Comparison of ENCODE assay signal across 9 cellular contexts in the genomic region with DNA sequence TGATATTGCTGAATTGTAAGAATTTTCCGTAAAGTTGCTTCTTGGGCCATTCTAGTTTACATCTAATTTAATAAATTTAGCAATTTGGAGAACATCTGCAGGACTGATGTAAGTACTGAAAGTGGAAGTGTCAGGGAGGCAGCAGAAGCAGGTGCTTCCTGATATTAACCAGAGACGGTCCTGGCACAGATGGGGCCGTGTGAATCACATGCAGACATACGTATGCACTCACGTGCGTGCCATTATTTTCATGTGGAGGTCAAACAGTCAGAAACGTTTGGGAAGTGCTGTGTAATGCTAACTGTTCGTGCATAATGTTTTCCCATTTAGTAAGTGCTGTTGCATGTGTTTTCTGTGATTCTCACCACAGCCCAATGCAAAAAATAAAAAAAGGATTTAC.
DNase-seq lines count a peak whose midpoint lies in the region; ATAC-seq and TF ChIP-seq lines count a peak whose summit lies in the region.
"Had no signal": no experiment of that assay in that cellular context is flagged by ENCODE, and none has a peak within 500 bp of the region (broad histone marks: within the 10 kb centered on the region; RNA-seq: fewer than 3 reads in every experiment).

No MANE protein-coding gene starts in this region.

- no peaks in the 10 kb centered on the region for H3F3A ChIP-seq in GM23248 (ENCODE audit: insufficient read depth)

- peaks cover 10% of the 10 kb centered on the region; the same call in 1 of the 2 replicates for H4K20me1 ChIP-seq in GM23248 (ENCODE audit: insufficient read depth)

- WGBS in GM23248 (ENCODE audit: low coverage in 1 of 2, low lambda C conversion rate in 2 of 2, missing lambda C conversion rate in 2 of 2), 2 experiments: 34 to 41% methylated on average over 8 of the region's 8 CpGs

- CTCF ChIA-PET in activated CD8-positive, alpha-beta memory T cell treated with anti-CD3 and anti-CD28 coated beads, Interleukin-2, amount 10 ng/mL, durations not matched to agents 7 days and 5 days (lab: Charles Lee): no interaction called here

- H3K4me3 Mint-ChIP-seq in activated CD8-positive, alpha-beta memory T cell treated with anti-CD3 and anti-CD28 coated beads, Interleukin-2, amount 10 ng/mL, durations not matched to agents 7 days and 5 days: peak overlapping the region; percentile 61
- H3K4me3 Mint-ChIP-seq in osteocyte (ENCODE audit: unreplicated experiment): no peak overlapping the region

- H3K4me2 ChIP-seq in GM23248 (ENCODE audit: unreplicated experiment): no peak overlapping the region

- peaks cover 25% of the 10 kb centered on the region for H3K36me3 Mint-ChIP-seq in activated CD8-positive, alpha-beta memory T cell treated with anti-CD3 and anti-CD28 coated beads, Interleukin-2, amount 10 ng/mL, durations not matched to agents 7 days and 5 days
- peaks cover 3% of the 10 kb centered on the region for H3K36me3 Mint-ChIP-seq in osteocyte (ENCODE audit: unreplicated experiment)

- no peak overlapping the region for H3K9ac ChIP-seq in GM23248

- in situ Hi-C loops in GM23248 (cut with MboI): no loop called here

- peaks cover 18% of the 10 kb centered on the region for H3K4me1 ChIP-seq in GM23248 (ENCODE audit: insufficient read depth)

- H3K36me3 ChIP-seq in GM06990 (ENCODE audit: control insufficient read depth, insufficient read depth, low read length): peaks cover 6% of the 10 kb centered on the region
- H3K36me3 ChIP-seq in GM23248 (ENCODE audit: low read depth): no peaks in the 10 kb centered on the region

- no peaks in the 10 kb centered on the region for H3K27me3 Mint-ChIP-seq in activated CD8-positive, alpha-beta memory T cell treated with anti-CD3 and anti-CD28 coated beads, Interleukin-2, amount 10 ng/mL, durations not matched to agents 7 days and 5 days
- no peaks in the 10 kb centered on the region for H3K27me3 Mint-ChIP-seq in osteocyte (ENCODE audit: unreplicated experiment)

- peak overlapping the region; percentile 71 for H3K27ac Mint-ChIP-seq in activated CD8-positive, alpha-beta memory T cell treated with anti-CD3 and anti-CD28 coated beads, Interleukin-2, amount 10 ng/mL, durations not matched to agents 7 days and 5 days
- no peak overlapping the region for H3K27ac Mint-ChIP-seq in osteocyte (ENCODE audit: unreplicated experiment)

- peak; percentile 90 for ATAC-seq in activated CD8-positive, alpha-beta memory T cell treated with anti-CD3 and anti-CD28 coated beads, Interleukin-2, amount 10 ng/mL, durations not matched to agents 7 days and 5 days

- no peak overlapping the region for H2AFZ ChIP-seq in GM23248

- H3K27ac ChIP-seq in GM23248: no peak overlapping the region

- H3K4me1 Mint-ChIP-seq in activated CD8-positive, alpha-beta memory T cell treated with anti-CD3 and anti-CD28 coated beads, Interleukin-2, amount 10 ng/mL, durations not matched to agents 7 days and 5 days: peaks cover 70% of the 10 kb centered on the region
- H3K4me1 Mint-ChIP-seq in osteocyte (ENCODE audit: unreplicated experiment): peaks cover 29% of the 10 kb centered on the region

- H3K9me2 ChIP-seq in GM23248 (ENCODE audit: insufficient read depth): no peaks in the 10 kb centered on the region

- H3K4me3 ChIP-seq in GM06990 (replicated peaks; ENCODE audit: low read depth, low read length) (peak overlapping the region; percentile 8; the same call in 1 of the 2 replicates), GM23248 (no peak overlapping the region), NB4 (ENCODE audit: low read depth, low read length) (no peak overlapping the region)
- H3K4me3 ChIP-seq: K562 had no signal

- H3K27me3 ChIP-seq in GM06990 (replicated peaks; ENCODE audit: control insufficient read depth, insufficient read depth, low read length): no peaks in the 10 kb centered on the region
- no peaks in the 10 kb centered on the region for H3K27me3 ChIP-seq in GM23248 (replicated peaks; ENCODE audit: insufficient read depth)

- peaks cover 98% of the 10 kb centered on the region for H3K79me2 ChIP-seq in GM23248 (ENCODE audit: insufficient read depth)

- TF ChIP-seq CTCF in GM06990 (IDR thresholded peaks at IDR 0.05; ENCODE audit: insufficient read depth, low read length, poor library complexity, severe bottlenecking) (no peak), NB4 (IDR thresholded peaks at IDR 0.05; ENCODE audit: low read depth, low read length) (no peak), osteocyte (IDR thresholded peaks at IDR 0.05) (no peak)

- H3K9me3 Mint-ChIP-seq in activated CD8-positive, alpha-beta memory T cell treated with anti-CD3 and anti-CD28 coated beads, Interleukin-2, amount 10 ng/mL, durations not matched to agents 7 days and 5 days (ENCODE audit: low read depth): no peaks in the 10 kb centered on the region
- no peaks in the 10 kb centered on the region for H3K9me3 Mint-ChIP-seq in osteocyte (ENCODE audit: unreplicated experiment)

- DNase-seq in GM06990 (ENCODE audit: extremely low read depth, insufficient read length) (peak; percentile 76), GM23248 (peak; percentile 73), NB4 (ENCODE audit: low read depth) (peak; percentile 82), glomerular endothelial cell (ENCODE audit: extremely low read depth, low read depth, low spot score) (peak; percentile 73), osteocyte (ENCODE audit: extremely low spot score, unreplicated experiment) (no peak), NCI-H1105 treated with DMSO at 0.1 percent for 48 hours (lab: John Stamatoyannopoulos, UW) (no peak)
- DNase-seq in activated CD8-positive, alpha-beta memory T cell treated with anti-CD3 and anti-CD28 coated beads, Interleukin-2, amount 10 ng/mL, durations not matched to agents 7 days and 5 days: peak; percentile 83
- DNase-seq in stimulated activated CD4-positive, alpha-beta T cell treated with anti-CD3 and anti-CD28 coated beads, Interleukin-4, amount 100 ng/mL, for 1 hour: peak; percentile 66

- TF ChIP-seq POLR2A in NB4 (IDR thresholded peaks at IDR 0.05; ENCODE audit: extremely low read depth, insufficient read length): no peak

- H3K9me3 ChIP-seq in GM23248 (ENCODE audit: low read depth): no peaks in the 10 kb centered on the region

Comparison
In these comparisons a context has a peak if more than half of its experiments do, and no peak if none do; other contexts are left out.
1. DNase-seq: peak in GM06990 (single experiment), GM23248 (single experiment), NB4 (single experiment), activated CD8-positive, alpha-beta memory T cell treated with anti-CD3 and anti-CD28 coated beads, Interleukin-2, amount 10 ng/mL, durations not matched to agents 7 days and 5 days (single experiment), glomerular endothelial cell (single experiment) and stimulated activated CD4-positive, alpha-beta T cell treated with anti-CD3 and anti-CD28 coated beads, Interleukin-4, amount 100 ng/mL, for 1 hour (single experiment); none in osteocyte (single experiment) and NCI-H1105 treated with DMSO at 0.1 percent for 48 hours (single experiment).